8 cellular contexts compared by ENCODE assay signal in the genomic region with DNA sequence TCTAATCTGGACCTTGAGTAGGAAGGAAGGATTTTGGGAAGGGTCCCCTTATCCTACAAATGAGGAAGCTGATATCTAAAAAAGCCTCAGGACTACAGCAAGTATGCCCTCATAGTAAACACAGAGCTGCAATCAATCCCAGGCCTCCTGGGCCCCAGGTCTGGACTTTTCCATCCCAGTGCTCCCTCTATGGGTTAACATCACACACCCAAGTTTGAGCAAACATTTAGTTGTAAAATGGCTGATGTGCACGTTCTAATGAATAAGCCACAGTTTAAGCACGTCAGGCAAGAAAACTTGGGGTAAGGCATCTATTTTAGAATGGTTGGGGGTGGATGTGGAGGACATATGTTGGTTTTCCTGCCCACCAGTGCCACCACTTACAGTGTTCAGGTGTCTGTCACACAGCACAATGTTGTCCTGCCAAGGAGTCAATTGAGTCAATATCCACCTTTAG. TPM values are rescaled to one million over a fixed set of nuclear protein-coding genes. Genes with fewer than 3 reads are reported as not detected.
DNase-seq lines count a peak whose midpoint lies in the region; ATAC-seq, FAIRE-seq and TF ChIP-seq lines count a peak whose summit lies in the region.

No MANE protein-coding gene starts in this region.

- no peaks in the 10 kb centered on the region for H3K9me3 ChIP-seq in liver (ENCODE audit: control insufficient read depth in 4 of 4, low read length in 3 of 4)
- no peaks in the 10 kb centered on the region for H3K9me3 ChIP-seq in suprapubic skin

- peak; percentile 57 for FAIRE-seq in G401.6 (lab: Jason Lieb, UNC)
- FAIRE-seq in HTR-8/SVneo (lab: Jason Lieb, UNC): no peak
- FAIRE-seq in GM19239 (lab: Jason Lieb, UNC): no peak

- H3K27ac ChIP-seq in liver (ENCODE audit: low read depth in 1 of 2, low read length in 2 of 2) (no peak overlapping the region), suprapubic skin (no peak overlapping the region)

- peak; percentile 42 for ATAC-seq in GM21529 (IDR thresholded peaks at IDR 0.05; ENCODE audit: unreplicated experiment)
- ATAC-seq in WTC11: peak; percentile 82

- no peak for TF ChIP-seq POLR2A in suprapubic skin (IDR thresholded peaks at IDR 0.05)

- H3K9me3 Mint-ChIP-seq in WTC11: no peaks in the 10 kb centered on the region

- no peak for TF ChIP-seq EP300 in suprapubic skin (IDR thresholded peaks at IDR 0.05)

- H3K27ac Mint-ChIP-seq in WTC11: peak overlapping the region; percentile 90; the same call in 1 of the 2 replicates

- H3K27me3 Mint-ChIP-seq in WTC11 (ENCODE audit: low read depth): no peaks in the 10 kb centered on the region

- H3K4me3 Mint-ChIP-seq in WTC11: no peak overlapping the region

- POLR2A ChIA-PET in WTC11 (lab: Charles Lee): interaction anchor here (0.6 to 1.0 kb wide), 3 partner anchors 10 to 77 kb away, joined by 3 to 5 read pairs (median 3); no protein-coding TSS in a partner anchor

- H3K27me3 ChIP-seq in liver (ENCODE audit: control insufficient read depth in 4 of 4, insufficient read depth in 4 of 4, low read length in 3 of 4): no peaks in the 10 kb centered on the region
- H3K27me3 ChIP-seq in suprapubic skin: no peaks in the 10 kb centered on the region

- H3K4me1 Mint-ChIP-seq in WTC11: peaks cover 44% of the 10 kb centered on the region

- peak; percentile 68 for DNase-seq in HTR-8/SVneo (ENCODE audit: insufficient read length, low spot score)
- DNase-seq in WTC11 (ENCODE audit: low spot score): no peak
- DNase-seq in suprapubic skin (ENCODE audit: low spot score in 2 of 2): no peak
- no peak for DNase-seq in GM19238 (ENCODE audit: insufficient read length, low spot score)
- no peak for DNase-seq in GM19239 (ENCODE audit: insufficient read length, low spot score)

- no peaks in the 10 kb centered on the region for H3K36me3 ChIP-seq in liver (ENCODE audit: control insufficient read depth in 4 of 4, insufficient read depth in 3 of 4, low read depth in 1 of 4, low read length in 3 of 4)
- H3K36me3 ChIP-seq in suprapubic skin: no peaks in the 10 kb centered on the region

- H3K4me3 ChIP-seq in liver (ENCODE audit: low read depth in 1 of 3, low read length in 3 of 3) (no peak overlapping the region), suprapubic skin (no peak overlapping the region)

- H3K4me1 ChIP-seq in liver (ENCODE audit: control insufficient read depth in 4 of 4, insufficient read depth in 4 of 4, low read length in 3 of 4) (no peaks in the 10 kb centered on the region), suprapubic skin (no peaks in the 10 kb centered on the region)

- no peak overlapping the region for H3K9ac ChIP-seq in liver (ENCODE audit: low read depth in 1 of 2, low read length in 2 of 2)

- no peaks in the 10 kb centered on the region for H3K36me3 Mint-ChIP-seq in WTC11

- peak; percentile 38 to 59 for TF ChIP-seq RAD21 in liver (IDR thresholded peaks at IDR 0.05)

- TF ChIP-seq CTCF in WTC11 (IDR thresholded peaks at IDR 0.05) (no peak), liver (IDR thresholded peaks at IDR 0.05; ENCODE audit: low read depth, low read length, missing input control) (no peak), suprapubic skin (IDR thresholded peaks at IDR 0.05) (peak in 1 of 2 donors; percentile 16)

- CTCF ChIA-PET in WTC11 (lab: Charles Lee): interaction anchor here (0.7 to 2.1 kb wide), 15 partner anchors 10 to 555 kb away, joined by 3 to 20 read pairs (median 4); no protein-coding TSS in a partner anchor

- 49% methylated on average over 2 of the region's 2 CpGs for WGBS in liver
- WGBS in suprapubic skin: 68% methylated on average over 2 of the region's 2 CpGs

TF ChIP-seq in WTC11, 78 proteins besides CTCF, POLR2A, EP300 and RAD21 (continues in another document):
- TF ChIP-seq, protein P1, sequence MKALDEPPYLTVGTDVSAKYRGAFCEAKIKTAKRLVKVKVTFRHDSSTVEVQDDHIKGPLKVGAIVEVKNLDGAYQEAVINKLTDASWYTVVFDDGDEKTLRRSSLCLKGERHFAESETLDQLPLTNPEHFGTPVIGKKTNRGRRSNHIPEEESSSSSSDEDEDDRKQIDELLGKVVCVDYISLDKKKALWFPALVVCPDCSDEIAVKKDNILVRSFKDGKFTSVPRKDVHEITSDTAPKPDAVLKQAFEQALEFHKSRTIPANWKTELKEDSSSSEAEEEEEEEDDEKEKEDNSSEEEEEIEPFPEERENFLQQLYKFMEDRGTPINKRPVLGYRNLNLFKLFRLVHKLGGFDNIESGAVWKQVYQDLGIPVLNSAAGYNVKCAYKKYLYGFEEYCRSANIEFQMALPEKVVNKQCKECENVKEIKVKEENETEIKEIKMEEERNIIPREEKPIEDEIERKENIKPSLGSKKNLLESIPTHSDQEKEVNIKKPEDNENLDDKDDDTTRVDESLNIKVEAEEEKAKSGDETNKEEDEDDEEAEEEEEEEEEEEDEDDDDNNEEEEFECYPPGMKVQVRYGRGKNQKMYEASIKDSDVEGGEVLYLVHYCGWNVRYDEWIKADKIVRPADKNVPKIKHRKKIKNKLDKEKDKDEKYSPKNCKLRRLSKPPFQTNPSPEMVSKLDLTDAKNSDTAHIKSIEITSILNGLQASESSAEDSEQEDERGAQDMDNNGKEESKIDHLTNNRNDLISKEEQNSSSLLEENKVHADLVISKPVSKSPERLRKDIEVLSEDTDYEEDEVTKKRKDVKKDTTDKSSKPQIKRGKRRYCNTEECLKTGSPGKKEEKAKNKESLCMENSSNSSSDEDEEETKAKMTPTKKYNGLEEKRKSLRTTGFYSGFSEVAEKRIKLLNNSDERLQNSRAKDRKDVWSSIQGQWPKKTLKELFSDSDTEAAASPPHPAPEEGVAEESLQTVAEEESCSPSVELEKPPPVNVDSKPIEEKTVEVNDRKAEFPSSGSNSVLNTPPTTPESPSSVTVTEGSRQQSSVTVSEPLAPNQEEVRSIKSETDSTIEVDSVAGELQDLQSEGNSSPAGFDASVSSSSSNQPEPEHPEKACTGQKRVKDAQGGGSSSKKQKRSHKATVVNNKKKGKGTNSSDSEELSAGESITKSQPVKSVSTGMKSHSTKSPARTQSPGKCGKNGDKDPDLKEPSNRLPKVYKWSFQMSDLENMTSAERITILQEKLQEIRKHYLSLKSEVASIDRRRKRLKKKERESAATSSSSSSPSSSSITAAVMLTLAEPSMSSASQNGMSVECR (CRISPR knock-in tag; IDR thresholded peaks at IDR 0.05; ENCODE audit: borderline replicate concordance): no peak

TF ChIP-seq in liver, 16 proteins besides CTCF, POLR2A, EP300 and RAD21:
- TF ChIP-seq FOXA1 (IDR thresholded peaks at IDR 0.05): no peak
- TF ChIP-seq RXRA (IDR thresholded peaks at IDR 0.05): no peak
- no peak for TF ChIP-seq TAF1 (conservative IDR thresholded peaks at IDR 0.05)
- TF ChIP-seq, protein P2, sequence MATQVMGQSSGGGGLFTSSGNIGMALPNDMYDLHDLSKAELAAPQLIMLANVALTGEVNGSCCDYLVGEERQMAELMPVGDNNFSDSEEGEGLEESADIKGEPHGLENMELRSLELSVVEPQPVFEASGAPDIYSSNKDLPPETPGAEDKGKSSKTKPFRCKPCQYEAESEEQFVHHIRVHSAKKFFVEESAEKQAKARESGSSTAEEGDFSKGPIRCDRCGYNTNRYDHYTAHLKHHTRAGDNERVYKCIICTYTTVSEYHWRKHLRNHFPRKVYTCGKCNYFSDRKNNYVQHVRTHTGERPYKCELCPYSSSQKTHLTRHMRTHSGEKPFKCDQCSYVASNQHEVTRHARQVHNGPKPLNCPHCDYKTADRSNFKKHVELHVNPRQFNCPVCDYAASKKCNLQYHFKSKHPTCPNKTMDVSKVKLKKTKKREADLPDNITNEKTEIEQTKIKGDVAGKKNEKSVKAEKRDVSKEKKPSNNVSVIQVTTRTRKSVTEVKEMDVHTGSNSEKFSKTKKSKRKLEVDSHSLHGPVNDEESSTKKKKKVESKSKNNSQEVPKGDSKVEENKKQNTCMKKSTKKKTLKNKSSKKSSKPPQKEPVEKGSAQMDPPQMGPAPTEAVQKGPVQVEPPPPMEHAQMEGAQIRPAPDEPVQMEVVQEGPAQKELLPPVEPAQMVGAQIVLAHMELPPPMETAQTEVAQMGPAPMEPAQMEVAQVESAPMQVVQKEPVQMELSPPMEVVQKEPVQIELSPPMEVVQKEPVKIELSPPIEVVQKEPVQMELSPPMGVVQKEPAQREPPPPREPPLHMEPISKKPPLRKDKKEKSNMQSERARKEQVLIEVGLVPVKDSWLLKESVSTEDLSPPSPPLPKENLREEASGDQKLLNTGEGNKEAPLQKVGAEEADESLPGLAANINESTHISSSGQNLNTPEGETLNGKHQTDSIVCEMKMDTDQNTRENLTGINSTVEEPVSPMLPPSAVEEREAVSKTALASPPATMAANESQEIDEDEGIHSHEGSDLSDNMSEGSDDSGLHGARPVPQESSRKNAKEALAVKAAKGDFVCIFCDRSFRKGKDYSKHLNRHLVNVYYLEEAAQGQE (IDR thresholded peaks at IDR 0.05): no peak
- TF ChIP-seq FOXA2 (IDR thresholded peaks at IDR 0.05): no peak
- TF ChIP-seq, protein P3, sequence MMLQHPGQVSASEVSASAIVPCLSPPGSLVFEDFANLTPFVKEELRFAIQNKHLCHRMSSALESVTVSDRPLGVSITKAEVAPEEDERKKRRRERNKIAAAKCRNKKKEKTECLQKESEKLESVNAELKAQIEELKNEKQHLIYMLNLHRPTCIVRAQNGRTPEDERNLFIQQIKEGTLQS (IDR thresholded peaks at IDR 0.05): no peak
- no peak for TF ChIP-seq YY1 (IDR thresholded peaks at IDR 0.05)
- no peak for TF ChIP-seq GABPA (IDR thresholded peaks at IDR 0.05 in 1 of 2, conservative IDR thresholded peaks at IDR 0.05 in 1 of 2)
- no peak for TF ChIP-seq HNF4G (IDR thresholded peaks at IDR 0.05)
- TF ChIP-seq HNF4A (conservative IDR thresholded peaks at IDR 0.05): no peak
- TF ChIP-seq, protein P4, sequence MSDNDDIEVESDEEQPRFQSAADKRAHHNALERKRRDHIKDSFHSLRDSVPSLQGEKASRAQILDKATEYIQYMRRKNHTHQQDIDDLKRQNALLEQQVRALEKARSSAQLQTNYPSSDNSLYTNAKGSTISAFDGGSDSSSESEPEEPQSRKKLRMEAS (IDR thresholded peaks at IDR 0.05): no peak
- no peak for TF ChIP-seq NR2F2 (IDR thresholded peaks at IDR 0.05)
TF ChIP-seq in liver: peak in this region for 0.

RNA-seq across cellular contexts. Expression of a gene that starts 44.3 kb away (rescaled TPM):
- total RNA-seq in WTC11 (2021): 115 to 124 TPM (median 121 TPM) in 3 replicates
- 10 to 100 TPM; 26.6 to 31.8 TPM for total RNA-seq in liver
- polyA plus RNA-seq in liver: 10 to 100 TPM in 1 of 2 donors, 1 to 10 TPM in 1; 6.6 to 24.2 TPM
- 100 to 1,000 TPM in 2 of 4 donors, 10 to 100 TPM in 2; 73.0 to 119 (median 94.6) TPM for total RNA-seq in suprapubic skin
